Comparison of ENCODE assay signal across 19 cellular contexts in genomic region chr4:15976456-15977096, GRCh38. TPM values are rescaled to one million over a fixed set of nuclear protein-coding genes. Genes with fewer than 3 reads are reported as not detected.
DNase-seq lines count a peak whose midpoint lies in the region; ATAC-seq and TF ChIP-seq lines count a peak whose summit lies in the region.
"Had no signal": no experiment of that assay in that cellular context is flagged by ENCODE, and none has a peak within 500 bp of the region (broad histone marks: within the 10 kb centered on the region; RNA-seq: fewer than 3 reads in every experiment).

No MANE protein-coding gene starts in this region.

- TF ChIP-seq CTCF in WERI-Rb-1 (IDR thresholded peaks at IDR 0.05; ENCODE audit: low read depth, low read length) (peak; percentile 57; the same call in 1 of the 2 replicates), gastrocnemius medialis (IDR thresholded peaks at IDR 0.05 in 4 of 5, conservative IDR thresholded peaks at IDR 0.05 in 1 of 5) (no peak), dorsolateral prefrontal cortex (IDR thresholded peaks at IDR 0.05 in 54 of 56, conservative IDR thresholded peaks at IDR 0.05 in 2 of 56; ENCODE audit: low read depth in 1 of 56, partially characterized antibody in 56 of 56) (no peak)

- in situ Hi-C loops in gastrocnemius medialis (cut with MboI; ENCODE audit: low sequenced_read_pairs in 4 of 4): loop anchor here in 1 of 4 donors (25.0 kb wide), 1 partner anchor 489 kb away; no protein-coding TSS in a partner anchor

- intact Hi-C loops in left ventricle myocardium superior (cut with micrococcal nuclease) (no loop called here), gastrocnemius medialis (cut with DNase I; ENCODE audit: low total_unique reads) (no loop called here), dorsolateral prefrontal cortex (cut with DNase I) (no loop called here)

- DNase-seq in NCI-H146 (lab: John Stamatoyannopoulos, UW) (peak; percentile 15), NCI-H146 treated with DMSO at 0.1 percent for 48 hours (lab: John Stamatoyannopoulos, UW; ENCODE audit: unreplicated experiment) (no peak), WERI-Rb-1 (peak; percentile 86), left ventricle myocardium superior (no peak), gastrocnemius medialis (no peak), dorsolateral prefrontal cortex (no peak)
- no peak for DNase-seq in stimulated activated CD4-positive, alpha-beta T cell treated with anti-CD3 and anti-CD28 coated beads, Interleukin-4, amount 100 ng/mL, for 1 hour
- DNase-seq: activated CD4-positive, alpha-beta T cell treated with anti-CD3 and anti-CD28 coated beads, Interleukin-2, amount 50 U/mL, for 48 hours; activated naive CD8-positive, alpha-beta T cell treated with anti-CD3 and anti-CD28 coated beads, Interleukin-2, amount 10 ng/mL, durations not matched to agents 7 days and 5 days; activated T-cell treated with anti-CD3 and anti-CD28 coated beads, Interleukin-2, amount 50 U/mL, for 24 hours; DND-41; esophagus squamous epithelium; NCI-H1105 had no signal

- H3K27me3 ChIP-seq in WERI-Rb-1 (ENCODE audit: insufficient read depth, low read depth, severe bottlenecking) (no peaks in the 10 kb centered on the region), gastrocnemius medialis (no peaks in the 10 kb centered on the region), dorsolateral prefrontal cortex (no peaks in the 10 kb centered on the region)
- H3K27me3 ChIP-seq: breast epithelium, esophagus squamous epithelium had no signal

- H3K4me3 ChIP-seq in WERI-Rb-1 (ENCODE audit: low read depth, low read length) (no peak overlapping the region), gastrocnemius medialis (no peak overlapping the region), dorsolateral prefrontal cortex (no peak overlapping the region)
- H3K4me3 ChIP-seq: breast epithelium, esophagus squamous epithelium, SK-N-MC had no signal

- no peaks in the 10 kb centered on the region for H3K9me3 ChIP-seq in WERI-Rb-1 (ENCODE audit: severe bottlenecking)
- no peaks in the 10 kb centered on the region for H3K9me3 ChIP-seq in gastrocnemius medialis
- H3K9me3 ChIP-seq: breast epithelium, esophagus squamous epithelium had no signal

- H3K36me3 ChIP-seq in WERI-Rb-1: peaks cover 79% of the 10 kb centered on the region
- H3K36me3 ChIP-seq in gastrocnemius medialis: no peaks in the 10 kb centered on the region
- H3K36me3 ChIP-seq: breast epithelium, esophagus squamous epithelium had no signal

- H3K4me1 ChIP-seq in gastrocnemius medialis: no peaks in the 10 kb centered on the region
- H3K4me1 ChIP-seq: breast epithelium, esophagus squamous epithelium had no signal

- ATAC-seq in left ventricle myocardium superior: peak; percentile 92
- ATAC-seq in gastrocnemius medialis: peak; percentile 62 to 78
- ATAC-seq in GM19397 (IDR thresholded peaks at IDR 0.05; ENCODE audit: unreplicated experiment): no peak

- H3K27ac ChIP-seq in WERI-Rb-1 (peak overlapping the region; percentile 59), gastrocnemius medialis (no peak overlapping the region), dorsolateral prefrontal cortex (peak overlapping the region in 2 of 59 donors; percentile 19 to 51)
- H3K27ac ChIP-seq: breast epithelium, esophagus squamous epithelium, KMS-11, SK-N-MC had no signal

- no peak for TF ChIP-seq POLR2A in gastrocnemius medialis (IDR thresholded peaks at IDR 0.05)

RNA-seq across cellular contexts. Expression of gene FGFBP2, which starts 13.6 kb away (rescaled TPM):
- 0.79 TPM for total RNA-seq in left ventricle myocardium superior
- total RNA-seq in gastrocnemius medialis: 1 to 10 TPM in 2 of 4 donors, under 1 TPM in 1, not detected in 1; 0.31 to 2.9 (median 1.1) TPM
- 1 to 10 TPM in 14 of 120 experiments, under 1 TPM in 32, not detected in 74; 0.40 to 1.7 (median 0.86) TPM for total RNA-seq in dorsolateral prefrontal cortex
- total RNA-seq: A172, esophagus squamous epithelium had no signal

RNA-seq across cellular contexts. Expression of gene FGFBP1, which starts 38.0 kb away (rescaled TPM):
- total RNA-seq in left ventricle myocardium superior (not detected), gastrocnemius medialis (not detected), dorsolateral prefrontal cortex (not detected)
- total RNA-seq: activated naive CD8-positive, alpha-beta T cell treated with anti-CD3 and anti-CD28 coated beads, Interleukin-2, amount 10 ng/mL, durations not matched to agents 7 days and 5 days; urinary bladder had no signal

Comparison
In these comparisons a context has a peak if more than half of its experiments do, and no peak if none do; other contexts are left out.
1. DNase-seq: peak in NCI-H146 (single experiment) and WERI-Rb-1 (single experiment); none in NCI-H146 treated with DMSO at 0.1 percent for 48 hours (single experiment), left ventricle myocardium superior (single experiment), gastrocnemius medialis (0 of 2), stimulated activated CD4-positive, alpha-beta T cell treated with anti-CD3 and anti-CD28 coated beads, Interleukin-4, amount 100 ng/mL, for 1 hour (single experiment) and dorsolateral prefrontal cortex (0 of 10).